ENCODE assay signal across 8 cellular contexts in the genomic region with DNA sequence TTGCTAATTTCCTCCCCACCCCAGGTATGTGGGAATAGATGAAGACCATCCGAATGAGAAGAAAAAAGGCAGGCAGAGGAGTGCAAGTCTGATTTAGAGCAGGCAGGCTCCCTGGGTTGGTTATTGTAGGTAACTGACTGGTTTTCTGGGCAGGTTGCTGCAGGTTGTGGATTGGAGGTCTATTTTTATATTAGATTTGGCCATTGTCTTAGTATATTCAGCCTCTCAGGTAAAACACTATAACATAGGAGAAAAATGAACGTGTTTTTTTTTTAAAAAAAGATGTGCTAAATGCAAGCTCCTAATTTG. TPM values are rescaled to one million over a fixed set of nuclear protein-coding genes. Genes with fewer than 3 reads are reported as not detected.
DNase-seq lines count a peak whose midpoint lies in the region; ATAC-seq and TF ChIP-seq lines count a peak whose summit lies in the region.

No MANE protein-coding gene starts in this region.

- peaks cover 8% of the 10 kb centered on the region for H3F3A ChIP-seq in PC-9 (ENCODE audit: insufficient read depth, low read depth)

- WGBS in prostate gland, result 2% methylated on average over 2 of the region's 2 CpGs

- BruUV-seq in PC-9 (replicated peaks; lab: Mats Ljungman, UMichigan), result TSS peak; percentile 96

- intact Hi-C loops in PC-9 (cut with micrococcal nuclease; ENCODE audit: unreplicated experiment), result loop anchor here (1.0 to 2.0 kb wide), 4 partner anchors 100 to 286 kb away; partner anchors contain the start of genes NOL7 and SIRT5
- intact Hi-C loops in prostate gland (cut with DNase I), result loop anchor here (2.0 to 5.0 kb wide), 2 partner anchors 137 to 418 kb away; no protein-coding TSS in a partner anchor

- peak overlapping the region; percentile 99 for H2AFZ ChIP-seq in PC-9

- ATAC-seq in esophagus mucosa, result peak; percentile 25

- no peak for DNase-seq in GM12864 (ENCODE audit: low read depth)
- no peak for DNase-seq in PC-9
- DNase-seq in prostate gland (ENCODE audit: low spot score), result no peak
- no peak for DNase-seq in GM10248 (ENCODE audit: extremely low spot score)
- no peak for DNase-seq in kidney tubule cell (ENCODE audit: low spot score)
- no peak for DNase-seq in HUDEP-2 (lab: John Stamatoyannopoulos, UW; ENCODE audit: unreplicated experiment in 76 of 76)
- DNase-seq in NCI-H2029 treated with DMSO at 0.1 percent for 48 hours (lab: John Stamatoyannopoulos, UW), result no peak

- POLR2A ChIA-PET in PC-9 (lab: Charles Lee; ENCODE audit: unreplicated experiment), result interaction anchor here (0.6 to 0.9 kb wide), 5 partner anchors 27 to 799 kb away, joined by 3 to 7 read pairs (median 3); no protein-coding TSS in a partner anchor
- POLR2A ChIA-PET in GM10248 (lab: Yijun Ruan, JAX), result interaction anchor here (0.6 to 1.3 kb wide), 2 partner anchors 26 to 135 kb away, joined by 3 to 4 read pairs; no protein-coding TSS in a partner anchor

- CTCF ChIA-PET in PC-9 (lab: Charles Lee) (interaction anchor here (0.6 to 1.5 kb wide), 3 partner anchors 193 to 737 kb away, joined by 3 to 10 read pairs (median 6); partner anchors contain the start of gene SIRT5), GM10248 (lab: Yijun Ruan, JAX) (interaction anchor here (0.8 to 7.0 kb wide), 14 partner anchors 9 to 738 kb away, joined by 3 to 74 read pairs (median 4); partner anchors contain the start of genes NOL7 and SIRT5)

- TF ChIP-seq CTCF in GM12864 (IDR thresholded peaks at IDR 0.05; ENCODE audit: low read depth, low read length, missing control alignments) (no peak), PC-9 (conservative IDR thresholded peaks at IDR 0.05) (no peak), prostate gland (IDR thresholded peaks at IDR 0.05) (no peak), GM10248 (IDR thresholded peaks at IDR 0.05; ENCODE audit: control extremely low read depth, extremely low read depth, low read depth, missing control alignments) (no peak)

- H3K4me1 ChIP-seq in PC-9 (replicated peaks; ENCODE audit: insufficient read depth) (peaks cover 22% of the 10 kb centered on the region), prostate gland (replicated peaks) (no peaks in the 10 kb centered on the region)

- peaks cover 20% of the 10 kb centered on the region for H3K79me2 ChIP-seq in PC-9 (ENCODE audit: low read depth)

- H3K36me3 ChIP-seq in PC-9 (ENCODE audit: low read depth), result no peaks in the 10 kb centered on the region
- no peaks in the 10 kb centered on the region for H3K36me3 ChIP-seq in prostate gland

- no peaks in the 10 kb centered on the region for H3K9me3 ChIP-seq in PC-9 (ENCODE audit: insufficient read depth, low read depth)
- H3K9me3 ChIP-seq in prostate gland, result no peaks in the 10 kb centered on the region

- no peaks in the 10 kb centered on the region for H3K9me2 ChIP-seq in PC-9 (ENCODE audit: insufficient read depth)

- H4K20me1 ChIP-seq in PC-9 (ENCODE audit: insufficient read depth), result no peaks in the 10 kb centered on the region

- H3K27ac ChIP-seq in PC-9 (peak overlapping the region; percentile 69), prostate gland (peak overlapping the region; percentile 89 to 90)

- peak overlapping the region; percentile 82 for H3K4me2 ChIP-seq in PC-9

- H3K27me3 ChIP-seq in PC-9 (ENCODE audit: insufficient read depth, low read depth), result no peaks in the 10 kb centered on the region
- H3K27me3 ChIP-seq in prostate gland (replicated peaks; ENCODE audit: insufficient read depth), result no peaks in the 10 kb centered on the region

- H3K4me3 ChIP-seq in GM12864 (ENCODE audit: low read depth, low read length) (peak overlapping the region; percentile 93), PC-9 (peak overlapping the region; percentile 95), prostate gland (peak overlapping the region; percentile 74)

- no peak for TF ChIP-seq POLR2A in prostate gland (IDR thresholded peaks at IDR 0.05)

RNA-seq across cellular contexts. Expression of gene TBC1D7, which starts 0.5 kb away (rescaled TPM):
- 29.2 and 30.4 TPM in 2 replicates for total RNA-seq in PC-9 (2021)
- total RNA-seq in esophagus mucosa, result 16.6 TPM
- 10 to 100 TPM; 11.6 to 27.9 TPM for total RNA-seq in prostate gland
